Comparison of ENCODE assay signal across 12 cellular contexts in the genomic region with DNA sequence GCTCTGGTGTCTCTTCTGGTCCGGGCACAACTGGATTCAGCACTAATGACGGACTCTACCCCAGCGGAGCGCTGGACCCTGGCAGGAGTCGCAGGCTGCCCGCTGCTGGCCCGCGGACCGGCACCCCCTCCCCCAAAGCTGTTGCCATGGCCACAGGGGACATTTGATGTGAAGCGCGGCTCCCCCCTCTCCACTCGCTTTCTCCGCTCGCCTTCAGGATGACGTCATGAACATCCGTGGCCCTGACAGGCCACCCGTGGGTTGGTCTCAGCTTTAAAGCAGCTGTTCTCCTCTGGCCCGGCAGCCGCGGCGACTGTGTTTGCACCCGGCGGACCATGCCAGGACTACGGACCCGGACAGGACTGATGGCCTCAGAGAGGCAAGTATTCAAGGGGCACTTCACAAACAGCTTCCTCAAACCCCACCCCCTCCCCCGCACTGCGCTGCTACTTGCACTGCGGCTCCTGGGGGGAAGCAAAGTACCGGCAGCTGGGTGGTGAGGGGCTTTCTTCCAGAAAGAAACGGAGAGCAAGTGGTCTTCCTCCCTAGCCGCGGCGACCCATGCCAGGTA.
DNase-seq lines count a peak whose midpoint lies in the region; ATAC-seq lines count a peak whose summit lies in the region.
"Had no signal": no experiment of that assay in that cellular context is flagged by ENCODE, and none has a peak within 500 bp of the region (broad histone marks: within the 10 kb centered on the region; RNA-seq: fewer than 3 reads in every experiment).

No MANE protein-coding gene starts in this region.

- DNase-seq in NCI-H2081 (lab: John Stamatoyannopoulos, UW) (peak; percentile 47 to 59), NCI-H2081 treated with DMSO at 0.1 percent for 48 hours (lab: John Stamatoyannopoulos, UW) (no peak), NCI-H345 treated with DMSO at 0.1 percent for 48 hours (lab: John Stamatoyannopoulos, UW; ENCODE audit: unreplicated experiment) (peak; percentile 22), head of caudate nucleus (peak in 23 of 42 donors; percentile 18 to 75 (median 45)), posterior cingulate gyrus (peak in 9 of 10 donors; percentile 32 to 96 (median 78)), DMS153 (lab: John Stamatoyannopoulos, UW) (no peak)
- DNase-seq in activated naive CD4-positive, alpha-beta T cell treated with Interleukin-2 at 50 U/mL for 16 hours, result no peak
- DNase-seq: activated CD8-positive, alpha-beta memory T cell treated with anti-CD3 and anti-CD28 coated beads, Interleukin-2, amount 50 U/mL, for 48 hours; effector memory CD4-positive, alpha-beta T cell; kidney glomerular epithelial cell; NCI-H1694 had no signal

- intact Hi-C loops in head of caudate nucleus (cut with DNase I), result no loop called here
- intact Hi-C loops in posterior cingulate gyrus (cut with DNase I), result no loop called here

- ATAC-seq in GM21360 (IDR thresholded peaks at IDR 0.05; ENCODE audit: unreplicated experiment), result no peak

Comparison
In these comparisons a context has a peak if more than half of its experiments do, and no peak if none do; other contexts are left out.
1. DNase-seq: peak in NCI-H2081 (2 of 2), NCI-H345 treated with DMSO at 0.1 percent for 48 hours (single experiment), head of caudate nucleus (23 of 42) and posterior cingulate gyrus (9 of 10); none in NCI-H2081 treated with DMSO at 0.1 percent for 48 hours (single experiment), DMS153 (single experiment) and activated naive CD4-positive, alpha-beta T cell treated with Interleukin-2 at 50 U/mL for 16 hours (single experiment).